In genomic region chr5:75720882-75721281, GRCh38 we compare ENCODE assay signal across 1 cellular context.
A peak's percentile ranks its signal among the peaks of the same experiment; 100 is the strongest.
TF ChIP-seq lines count a peak whose summit lies in the region.

No MANE protein-coding gene starts in this region.

TF ChIP-seq in HepG2, 621 proteins besides CTCF, POLR2A, EP300 and RAD21 (continued from another document and continues in another):
- TF ChIP-seq PAXIP1 (CRISPR knock-in tag; conservative IDR thresholded peaks at IDR 0.05) (peak; percentile 36; the same call in 1 of the 2 replicates), ZNF331 (CRISPR knock-in tag; IDR thresholded peaks at IDR 0.05) (peak; percentile 61; the same call in 1 of the 2 replicates), MLLT10 (CRISPR knock-in tag; IDR thresholded peaks at IDR 0.05) (no peak), HNRNPL (IDR thresholded peaks at IDR 0.05; ENCODE audit: low read depth, low read length) (no peak), ZBTB1 (CRISPR knock-in tag; IDR thresholded peaks at IDR 0.05; ENCODE audit: borderline replicate concordance) (no peak), HOXA3 (CRISPR knock-in tag; IDR thresholded peaks at IDR 0.05) (peak; percentile 58; the same call in 1 of the 2 replicates), ETS1 (CRISPR knock-in tag; IDR thresholded peaks at IDR 0.05) (no peak), PRDM4 (CRISPR knock-in tag; IDR thresholded peaks at IDR 0.05; ENCODE audit: borderline replicate concordance) (no peak), ZNF572 (CRISPR knock-in tag; IDR thresholded peaks at IDR 0.05) (no peak), KIAA2018 (CRISPR knock-in tag; IDR thresholded peaks at IDR 0.05; ENCODE audit: borderline replicate concordance) (no peak), HINFP (CRISPR knock-in tag; IDR thresholded peaks at IDR 0.05; ENCODE audit: low read depth) (no peak), FIP1L1 (IDR thresholded peaks at IDR 0.05; ENCODE audit: borderline replicate concordance, insufficient read depth, low read depth, low read length) (no peak), ZNF34 (CRISPR knock-in tag; IDR thresholded peaks at IDR 0.05; ENCODE audit: borderline replicate concordance) (no peak), ZNF788 (CRISPR knock-in tag; IDR thresholded peaks at IDR 0.05; ENCODE audit: borderline replicate concordance) (no peak; the same call in 1 of the 2 replicates), FUBP1 (CRISPR knock-in tag; IDR thresholded peaks at IDR 0.05; ENCODE audit: borderline replicate concordance) (no peak), SMARCE1 (IDR thresholded peaks at IDR 0.05; ENCODE audit: borderline replicate concordance) (no peak), TAF15 (IDR thresholded peaks at IDR 0.05; ENCODE audit: low read depth, low read length, poor library complexity, severe bottlenecking) (no peak), TAF1 (CRISPR knock-in tag; IDR thresholded peaks at IDR 0.05) (no peak), ZNF512 (CRISPR knock-in tag; IDR thresholded peaks at IDR 0.05) (no peak), MXI1 (IDR thresholded peaks at IDR 0.05; ENCODE audit: borderline replicate concordance, low read depth, low read length) (no peak; the same call in 2 of the 3 replicates), DZIP1 (CRISPR knock-in tag; IDR thresholded peaks at IDR 0.05) (no peak), ZNF512B (CRISPR knock-in tag; IDR thresholded peaks at IDR 0.05; ENCODE audit: borderline replicate concordance) (no peak), SP140L (CRISPR knock-in tag; IDR thresholded peaks at IDR 0.05; ENCODE audit: borderline replicate concordance) (no peak)
